In genomic region chr2:126885701-126886121, GRCh38 we compare ENCODE assay signal across 10 cellular contexts. TPM values are rescaled to one million over a fixed set of nuclear protein-coding genes. Genes with fewer than 3 reads are reported as not detected.
DNase-seq lines count a peak whose midpoint lies in the region; ATAC-seq and TF ChIP-seq lines count a peak whose summit lies in the region.
"Had no signal": no experiment of that assay in that cellular context is flagged by ENCODE, and none has a peak within 500 bp of the region (broad histone marks: within the 10 kb centered on the region; RNA-seq: fewer than 3 reads in every experiment).

No MANE protein-coding gene starts in this region.

- no peak overlapping the region for H3K14ac ChIP-seq in neuronal stem cell (ENCODE audit: low read length)

- peak overlapping the region; percentile 45 for H4K8ac ChIP-seq in neuronal stem cell (ENCODE audit: low read depth, low read length)

- H2BK15ac ChIP-seq in neuronal stem cell (ENCODE audit: low read length): peak overlapping the region; percentile 88

- H3K79me2 ChIP-seq in ACC112 (ENCODE audit: control insufficient read depth, insufficient read depth, low read length, unreplicated experiment): no peaks in the 10 kb centered on the region

- peak overlapping the region; percentile 80 for H4K91ac ChIP-seq in neuronal stem cell (ENCODE audit: low read depth, low read length, poor library complexity)

- peak overlapping the region; percentile 76 for H2BK5ac ChIP-seq in neuronal stem cell (ENCODE audit: low read length)

- H3K36me3 ChIP-seq in ACC112 (ENCODE audit: insufficient read depth, low read length) (no peaks in the 10 kb centered on the region), neuronal stem cell (replicated peaks in 1 of 2; ENCODE audit: control insufficient read depth in 2 of 2, insufficient read depth in 2 of 2, low read length in 2 of 2) (no peaks in the 10 kb centered on the region)

- H3K9me3 Mint-ChIP-seq in T-cell: no peaks in the 10 kb centered on the region
- no peaks in the 10 kb centered on the region for H3K9me3 Mint-ChIP-seq in activated naive CD4-positive, alpha-beta T cell treated with anti-CD3 and anti-CD28 coated beads, Interleukin-2, amount 10 ng/mL, durations not matched to agents 7 days and 5 days

- no peaks in the 10 kb centered on the region for H3K79me1 ChIP-seq in neuronal stem cell (ENCODE audit: low read depth, low read length)

- H3K4me1 ChIP-seq in ACC112 (ENCODE audit: control insufficient read depth, insufficient read depth, low read length, unreplicated experiment) (no peaks in the 10 kb centered on the region), neuronal stem cell (ENCODE audit: control insufficient read depth in 2 of 2, insufficient read depth in 1 of 2, low read depth in 1 of 2, low read length in 2 of 2) (peaks cover 1 to 9% of the 10 kb centered on the region in 2 donors)

- peak overlapping the region; percentile 68 for H2AK5ac ChIP-seq in neuronal stem cell (ENCODE audit: low read depth, low read length)

- no peak overlapping the region for H3K4me3 Mint-ChIP-seq in T-cell
- no peak overlapping the region for H3K4me3 Mint-ChIP-seq in activated naive CD4-positive, alpha-beta T cell treated with anti-CD3 and anti-CD28 coated beads, Interleukin-2, amount 10 ng/mL, durations not matched to agents 7 days and 5 days
- H3K4me3 Mint-ChIP-seq: activated naive CD8-positive, alpha-beta T cell had no signal

- H3K9me3 ChIP-seq in neuronal stem cell (replicated peaks in 1 of 2; ENCODE audit: control insufficient read depth in 2 of 2, insufficient read depth in 1 of 2, low read depth in 1 of 2, low read length in 2 of 2): no peaks in the 10 kb centered on the region

- CTCF ChIA-PET in T-cell (lab: Charles Lee): no interaction called here
- CTCF ChIA-PET in activated naive CD4-positive, alpha-beta T cell treated with anti-CD3 and anti-CD28 coated beads, Interleukin-2, amount 10 ng/mL, durations not matched to agents 7 days and 5 days (lab: Charles Lee): interaction anchor here (1.1 to 1.8 kb wide), 3 partner anchors 30 to 151 kb away, joined by 3 to 8 read pairs (median 3); no protein-coding TSS in a partner anchor

- H3K4ac ChIP-seq in neuronal stem cell (ENCODE audit: low read length): no peak overlapping the region

- H3K36me3 Mint-ChIP-seq in T-cell: no peaks in the 10 kb centered on the region
- H3K36me3 Mint-ChIP-seq in activated naive CD4-positive, alpha-beta T cell treated with anti-CD3 and anti-CD28 coated beads, Interleukin-2, amount 10 ng/mL, durations not matched to agents 7 days and 5 days: no peaks in the 10 kb centered on the region
- H3K36me3 Mint-ChIP-seq: activated naive CD8-positive, alpha-beta T cell had no signal

- no peak overlapping the region for H3K4me2 ChIP-seq in neuronal stem cell (ENCODE audit: insufficient read depth, low read length, poor library complexity, severe bottlenecking)

- H3K27ac ChIP-seq in ACC112 (ENCODE audit: low read depth, low read length) (no peak overlapping the region), neuronal stem cell (replicated peaks; ENCODE audit: low read length) (no peak overlapping the region)

- H2BK12ac ChIP-seq in neuronal stem cell (ENCODE audit: low read length): no peak overlapping the region

- POLR2A ChIA-PET in T-cell (lab: Charles Lee): no interaction called here

- peaks cover 14 to 30% of the 10 kb centered on the region in 2 donors for H3K27me3 Mint-ChIP-seq in T-cell
- H3K27me3 Mint-ChIP-seq in activated naive CD4-positive, alpha-beta T cell treated with anti-CD3 and anti-CD28 coated beads, Interleukin-2, amount 10 ng/mL, durations not matched to agents 7 days and 5 days: peaks cover 24% of the 10 kb centered on the region

- no peak for DNase-seq in LNCaP clone FGC (ENCODE audit: low read depth)
- DNase-seq in globus pallidus (ENCODE audit: low spot score): peak; percentile 15
- no peak for DNase-seq in neuronal stem cell (ENCODE audit: low spot score)
- DNase-seq in T-cell: no peak
- DNase-seq in activated naive CD4-positive, alpha-beta T cell (lab: John Stamatoyannopoulos, UW): no peak
- DNase-seq in HT-29 (ENCODE audit: low spot score): no peak
- no peak for DNase-seq in activated naive CD4-positive, alpha-beta T cell treated with anti-CD3 and anti-CD28 coated beads, Interleukin-2, amount 10 ng/mL, durations not matched to agents 7 days and 5 days

- ATAC-seq in T-cell (replicated peaks in 1 of 4): no peak

- peak overlapping the region; percentile 69 for H3K4me3 ChIP-seq in ACC112 (ENCODE audit: low read depth, low read length)
- peak overlapping the region; percentile 39 for H3K4me3 ChIP-seq in LNCaP clone FGC (ENCODE audit: low read depth, low read length)
- no peak overlapping the region for H3K4me3 ChIP-seq in neuronal stem cell (ENCODE audit: low read length in 2 of 2)

- peak overlapping the region; percentile 76 for H3K9ac ChIP-seq in neuronal stem cell (ENCODE audit: low read depth, low read length, poor library complexity)

- H3K4me1 Mint-ChIP-seq in T-cell: peaks cover 4 to 8% (median 7%) of the 10 kb centered on the region in 3 donors
- peaks cover 2% of the 10 kb centered on the region for H3K4me1 Mint-ChIP-seq in activated naive CD4-positive, alpha-beta T cell treated with anti-CD3 and anti-CD28 coated beads, Interleukin-2, amount 10 ng/mL, durations not matched to agents 7 days and 5 days

- no peak overlapping the region for H3K27ac Mint-ChIP-seq in T-cell
- no peak overlapping the region for H3K27ac Mint-ChIP-seq in activated naive CD4-positive, alpha-beta T cell treated with anti-CD3 and anti-CD28 coated beads, Interleukin-2, amount 10 ng/mL, durations not matched to agents 7 days and 5 days
- H3K27ac Mint-ChIP-seq: activated naive CD8-positive, alpha-beta T cell had no signal

- H3K18ac ChIP-seq in neuronal stem cell (ENCODE audit: low read length): peak overlapping the region; percentile 91

- H3K23ac ChIP-seq in neuronal stem cell (ENCODE audit: low read depth, low read length, poor library complexity): peak overlapping the region; percentile 92

- no CpG with 5 or more reads among the region's 18 CpGs for WGBS in neuronal stem cell (ENCODE audit: extremely low coverage in 2 of 2, insufficient read length in 2 of 2, insufficient replicate concordance in 1 of 2), 2 donors

- H2AFZ ChIP-seq in ACC112 (ENCODE audit: low read length, unreplicated experiment) (peak overlapping the region; percentile 79), neuronal stem cell (ENCODE audit: low read length) (peak overlapping the region; percentile 58)

- no peak for TF ChIP-seq CTCF in LNCaP clone FGC (IDR thresholded peaks at IDR 0.05; ENCODE audit: control insufficient read depth, extremely low read depth, insufficient read depth)

- no peak overlapping the region for H2BK120ac ChIP-seq in neuronal stem cell (ENCODE audit: low read depth, low read length)

- H3K27me3 ChIP-seq in ACC112 (ENCODE audit: insufficient read depth, low read length) (peaks cover 22% of the 10 kb centered on the region), neuronal stem cell (ENCODE audit: control insufficient read depth in 3 of 3, insufficient read depth in 3 of 3, low read depth in 1 of 3, low read length in 3 of 3) (no peaks in the 10 kb centered on the region)

RNA-seq across cellular contexts. Expression of gene TEX51, which starts 13.0 kb away (rescaled TPM):
- polyA plus RNA-seq in neuronal stem cell (2013, experiment 1 of 2): not detected
- not detected for polyA plus RNA-seq in neuronal stem cell (2013, experiment 2 of 2)
- total RNA-seq in T-cell: not detected
- not detected in 2 replicates for total RNA-seq in HT-29 (2014; rRNA removed; shearing (Covaris generic))
- polyA plus RNA-seq: BJ had no signal

Comparison
In these comparisons a context has a peak if more than half of its experiments do, and no peak if none do; other contexts are left out.
1. H3K4me3 ChIP-seq: peak in ACC112 (single experiment) and LNCaP clone FGC (single experiment); none in neuronal stem cell (0 of 2).